8 cellular contexts compared by ENCODE assay signal in the genomic region with DNA sequence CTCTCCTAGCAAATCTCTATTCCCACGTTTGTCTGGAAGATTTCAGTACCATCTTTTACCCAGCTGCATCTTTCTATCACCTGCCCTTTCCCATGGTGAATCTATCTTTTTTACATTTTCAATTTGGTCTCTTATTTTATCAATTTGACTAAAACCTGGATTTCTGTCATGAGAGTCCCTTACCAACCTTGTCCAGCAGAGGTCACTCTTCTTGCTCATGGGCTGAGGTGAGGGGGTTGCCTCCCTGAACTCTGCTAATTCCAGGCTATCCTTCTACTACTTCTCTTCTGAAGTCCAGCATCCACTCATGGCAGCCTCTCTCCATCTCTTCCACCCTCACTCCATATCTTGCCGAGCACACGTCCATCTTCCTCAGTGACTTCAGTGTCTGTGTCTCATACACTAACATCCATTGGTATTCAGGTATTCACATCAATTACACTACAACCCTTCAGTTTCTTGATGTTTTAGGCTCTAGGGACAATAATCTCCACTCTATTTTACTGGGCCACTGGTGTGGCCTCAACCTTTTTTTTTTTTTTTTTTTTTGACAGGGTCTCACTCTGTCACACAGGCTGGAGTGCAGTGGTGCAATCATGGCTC. TPM values are rescaled to one million over a fixed set of nuclear protein-coding genes. Genes with fewer than 3 reads are reported as not detected.
DNase-seq lines count a peak whose midpoint lies in the region; ATAC-seq and TF ChIP-seq lines count a peak whose summit lies in the region.

No MANE protein-coding gene starts in this region.

- ATAC-seq in GM21528 (IDR thresholded peaks at IDR 0.05; ENCODE audit: low FRiP score, unreplicated experiment), result no peak
- no peak for ATAC-seq in HG02938 (IDR thresholded peaks at IDR 0.05; ENCODE audit: unreplicated experiment)

- H3K36me3 ChIP-seq in SU-DHL-6 (ENCODE audit: low read length), result no peaks in the 10 kb centered on the region
- H3K36me3 ChIP-seq in trophoblast cell (ENCODE audit: control insufficient read depth in 1 of 2, insufficient read depth in 2 of 2, low read length in 2 of 2), result no peaks in the 10 kb centered on the region

- no CpG with 5 or more reads among the region's 3 CpGs for WGBS in trophoblast cell (ENCODE audit: extremely low coverage, insufficient coverage, insufficient read length)

- no peak overlapping the region for H2BK5ac ChIP-seq in trophoblast cell (ENCODE audit: low read depth, low read length, poor library complexity)

- no peaks in the 10 kb centered on the region for H3K9me2 ChIP-seq in SU-DHL-6 (replicated peaks; ENCODE audit: insufficient read depth, low read length)

- H3K4me1 ChIP-seq in trophoblast cell (ENCODE audit: control insufficient read depth in 1 of 2, insufficient read depth in 2 of 2, low read length in 2 of 2), result no peaks in the 10 kb centered on the region

- H2BK12ac ChIP-seq in trophoblast cell (ENCODE audit: low read length), result no peak overlapping the region

- H3K4me3 ChIP-seq in SU-DHL-6 (ENCODE audit: insufficient read depth, low read length, poor library complexity, severe bottlenecking) (no peak overlapping the region), epithelial cell of esophagus (ENCODE audit: low read length) (no peak overlapping the region), trophoblast cell (ENCODE audit: low read depth, low read length) (no peak overlapping the region)

- no peak overlapping the region for H3K23ac ChIP-seq in trophoblast cell (ENCODE audit: low read length)

- H3K9me3 ChIP-seq in SU-DHL-6 (ENCODE audit: insufficient read depth, low read length), result no peaks in the 10 kb centered on the region
- no peaks in the 10 kb centered on the region for H3K9me3 ChIP-seq in trophoblast cell (ENCODE audit: insufficient read depth, low read depth, low read length)

- no peak overlapping the region for H3K18ac ChIP-seq in trophoblast cell (ENCODE audit: low read length)

- H2AK5ac ChIP-seq in trophoblast cell (ENCODE audit: low read length), result no peak overlapping the region

- H3K4me2 ChIP-seq in SU-DHL-6 (ENCODE audit: low read depth, low read length, poor library complexity, severe bottlenecking), result no peak overlapping the region
- no peak overlapping the region for H3K4me2 ChIP-seq in trophoblast cell (ENCODE audit: low read length)

- DNase-seq in AML-193 (lab: John Stamatoyannopoulos, UW), result peak; percentile 5 to 22
- DNase-seq in HT1080 (ENCODE audit: low read depth), result peak; percentile 26
- peak; percentile 44 for DNase-seq in epithelial cell of esophagus (ENCODE audit: low read depth)
- DNase-seq in trophoblast cell, result peak; percentile 36 to 71

- H3K79me1 ChIP-seq in trophoblast cell (ENCODE audit: low read length), result no peaks in the 10 kb centered on the region

- H3F3A ChIP-seq in SU-DHL-6 (ENCODE audit: insufficient read depth), result no peaks in the 10 kb centered on the region

- H2BK120ac ChIP-seq in trophoblast cell (ENCODE audit: insufficient read depth, low read length, poor library complexity), result no peak overlapping the region

- no peak overlapping the region for H4K8ac ChIP-seq in trophoblast cell (ENCODE audit: low read depth, low read length)

- H4K91ac ChIP-seq in trophoblast cell (ENCODE audit: low read depth, low read length), result no peak overlapping the region

- no peak overlapping the region for H3K4ac ChIP-seq in trophoblast cell (ENCODE audit: low read depth, low read length)

- H3K27me3 ChIP-seq in SU-DHL-6 (ENCODE audit: low read length), result no peaks in the 10 kb centered on the region
- H3K27me3 ChIP-seq in trophoblast cell (ENCODE audit: insufficient read depth, low read length), result no peaks in the 10 kb centered on the region

- H4K12ac ChIP-seq in trophoblast cell (ENCODE audit: low read depth, low read length), result no peak overlapping the region

- H4K20me1 ChIP-seq in SU-DHL-6 (ENCODE audit: low read depth, low read length), result no peaks in the 10 kb centered on the region

- peak overlapping the region; percentile 16; the same call in 1 of the 2 replicates for H3K9ac ChIP-seq in SU-DHL-6 (ENCODE audit: low read length)
- H3K9ac ChIP-seq in trophoblast cell (ENCODE audit: low read length), result no peak overlapping the region

- H3K79me2 ChIP-seq in SU-DHL-6 (ENCODE audit: insufficient read depth, low read length) (no peaks in the 10 kb centered on the region), trophoblast cell (ENCODE audit: control insufficient read depth, insufficient read depth, low read length, poor library complexity) (no peaks in the 10 kb centered on the region)

- TF ChIP-seq CTCF in GM12873 (IDR thresholded peaks at IDR 0.05; ENCODE audit: insufficient read depth, low read depth, low read length, missing control alignments) (peak; percentile 82), SU-DHL-6 (IDR thresholded peaks at IDR 0.05; ENCODE audit: insufficient read depth, low read length, poor library complexity, severe bottlenecking) (peak; percentile 79), epithelial cell of esophagus (IDR thresholded peaks at IDR 0.05; ENCODE audit: insufficient read depth, low read depth, low read length, missing control alignments) (peak; percentile 68)

- H3K27ac ChIP-seq in SU-DHL-6 (ENCODE audit: low read depth, low read length) (no peak overlapping the region), trophoblast cell (ENCODE audit: low read depth, low read length) (no peak overlapping the region)

- H2AFZ ChIP-seq in SU-DHL-6 (ENCODE audit: low read depth, low read length, severe bottlenecking) (peak overlapping the region; percentile 78), trophoblast cell (ENCODE audit: insufficient read depth, low read length, poor library complexity) (no peak overlapping the region)

- H3K14ac ChIP-seq in trophoblast cell (ENCODE audit: low read length), result no peak overlapping the region

RNA-seq across cellular contexts. Expression of a gene that starts 17.8 kb away (rescaled TPM):
- total RNA-seq in HT1080 (2014; rRNA removed; shearing (Covaris generic)), result 5.8 and 6.7 TPM in 2 replicates
- polyA plus RNA-seq in HT1080 (2015; cell fraction: cytosol; rRNA removed), result 7.7 and 19.5 TPM in 2 replicates
- polyA plus RNA-seq in HT1080 (2015; cell fraction: nucleus; rRNA removed), result 26.2 and 35.2 TPM in 2 replicates
- polyA plus RNA-seq in trophoblast cell (2013), result 9.7 and 10.8 TPM in 2 replicates
